Comparison of ENCODE assay signal across 26 cellular contexts in the genomic region with DNA sequence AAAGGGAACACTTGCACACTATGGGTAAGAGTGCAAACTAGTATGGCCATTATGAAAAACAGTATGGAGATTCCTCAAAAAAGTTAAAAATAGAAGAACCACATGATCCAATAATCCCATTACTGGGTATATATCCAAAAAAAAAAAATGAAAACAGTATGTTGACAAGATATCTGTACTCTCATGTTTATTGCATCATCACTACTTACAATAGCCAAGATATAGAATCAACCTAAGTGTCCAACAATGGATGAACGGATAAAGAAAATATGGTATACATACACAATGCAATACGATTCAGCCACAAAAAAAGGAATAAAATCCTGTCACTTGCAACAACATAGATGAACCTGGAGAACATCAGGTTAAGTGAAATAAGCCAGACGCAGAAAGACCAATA.
"Had no signal": no experiment of that assay in that cellular context is flagged by ENCODE, and none has a peak within 500 bp of the region (broad histone marks: within the 10 kb centered on the region; RNA-seq: fewer than 3 reads in every experiment).

No MANE protein-coding gene starts in this region.

- FAIRE-seq: urothelium cell line had no signal

- H3K4me1 ChIP-seq: suprapubic skin, testis, tibial artery, tibial nerve, transverse colon, upper lobe of left lung, upper lobe of right lung, vagina had no signal

- DNase-seq: stimulated activated CD4-positive, alpha-beta T cell treated with anti-CD3 and anti-CD28 coated beads, Interleukin-2, amount 100 ng/mL, for 48 hours; stimulated activated CD4-positive, alpha-beta T cell treated with anti-CD3 and anti-CD28 coated beads, Interleukin-4, amount 100 ng/mL, for 1 hour; stimulated activated CD4-positive, alpha-beta T cell treated with anti-CD3 and anti-CD28 coated beads, Interleukin-4, amount 100 ng/mL, for 24 hours; stimulated activated CD4-positive, alpha-beta T cell treated with anti-CD3 and anti-CD28 coated beads, Interleukin-4, amount 100 ng/mL, for 4 hours; stimulated activated CD8-positive, alpha-beta memory T cell treated with anti-CD3 and anti-CD28 coated beads, Interleukin-4, amount 100 ng/mL, for 48 hours; stimulated activated naive B cell treated with anti-CD40 and anti-IgM and Interleukin-4, amounts not matched to agents 10 μg/mL and 1 μg/mL and 100 μg/mL, for 72 hours; stimulated activated naive CD4-positive, alpha-beta T cell; stimulated activated naive CD4-positive, alpha-beta T cell treated with Interleukin-2 at 50 U/mL for 16 hours; stimulated activated naive CD8-positive, alpha-beta T cell treated with anti-CD3 and anti-CD28 coated beads, Interleukin-15, amount 100 ng/mL, for 72 hours; stimulated activated naive CD8-positive, alpha-beta T cell treated with anti-CD3 and anti-CD28 coated beads, Interleukin-15, Interleukin-2, amounts not matched to agents 100 U/mL and 50 U/mL, for 24 hours; stomach; substantia nigra; testis; thyroid gland; tibial artery; transverse colon; trophoblast cell; upper lobe of left lung; upper lobe of right lung had no signal

- ATAC-seq: stimulated activated effector memory CD8-positive, alpha-beta T cell treated with anti-CD3 and anti-CD28 coated beads, Interleukin-12 subunit alpha, Interleukin-12 subunit beta, amount 100 ng/mL, for 72 hours; stimulated activated memory B cell treated with anti-CD40 and anti-IgM and Interleukin-4, amounts not matched to agents 10 μg/mL and 1 μg/mL and 100 μg/mL, for 72 hours; stimulated activated naive B cell treated with anti-CD40 and anti-IgM and Interleukin-4, amounts not matched to agents 10 μg/mL and 1 μg/mL and 100 μg/mL, for 72 hours; stimulated activated naive CD8-positive, alpha-beta T cell treated with anti-CD3 and anti-CD28 coated beads, Interleukin-15, amount 100 ng/mL, for 72 hours; stimulated activated naive CD8-positive, alpha-beta T cell treated with anti-CD3 and anti-CD28 coated beads, Interleukin-15, Interleukin-2, amounts not matched to agents 100 U/mL and 50 U/mL, for 24 hours; upper lobe of right lung had no signal

- H3K4me3 ChIP-seq: stomach, suprapubic skin, testis, thoracic aorta, thyroid gland, tibial artery, tibial nerve, transverse colon, upper lobe of left lung, upper lobe of right lung, vagina had no signal

- H3K27me3 ChIP-seq: stomach, suprapubic skin, testis, thyroid gland, tibial artery, tibial nerve, transverse colon, upper lobe of left lung, upper lobe of right lung, vagina had no signal

- H3K27ac ChIP-seq: stomach, suprapubic skin, testis, thoracic aorta, thyroid gland, tibial artery, tibial nerve, transverse colon, upper lobe of left lung, upper lobe of right lung, vagina had no signal

- H3K9me3 ChIP-seq: testis, thyroid gland, vagina had no signal

- H3K36me3 ChIP-seq: stomach, suprapubic skin, thoracic aorta, thyroid gland, tibial artery, tibial nerve, transverse colon, upper lobe of left lung, upper lobe of right lung, vagina had no signal
